15 cellular contexts compared by ENCODE assay signal in genomic region chr4:112823631-112824030, GRCh38.
"Had no signal": no experiment of that assay in that cellular context is flagged by ENCODE, and none has a peak within 500 bp of the region (broad histone marks: within the 10 kb centered on the region; RNA-seq: fewer than 3 reads in every experiment).

No MANE protein-coding gene starts in this region.

- H3K4me3 ChIP-seq: ovary, right lobe of liver, tibial nerve had no signal

- H3K27ac ChIP-seq: foreskin keratinocyte, ovary, right lobe of liver, tibial nerve had no signal

- H3K4me1 ChIP-seq: foreskin keratinocyte, right lobe of liver had no signal

- DNase-seq: activated B cell treated with CpG ODN at 0.5 μM for 24 hours; activated CD4-positive, alpha-beta T cell treated with anti-CD3 and anti-CD28 coated beads, Interleukin-2, amount 50 U/mL, for 1 hour; activated CD8-positive, alpha-beta T cell treated with anti-CD3 and anti-CD28 coated beads for 36 hours; activated naive CD8-positive, alpha-beta T cell treated with anti-CD3 and anti-CD28 coated beads, Interleukin-2, amount 50 U/mL, for 24 hours; activated T-cell treated with anti-CD3 and anti-CD28 coated beads, Interleukin-2, amount 50 U/mL, for 4 hours; amygdala; endodermal cell; foreskin keratinocyte; midbrain; naive thymus-derived CD4-positive, alpha-beta T cell; ovary; right lobe of liver; stimulated activated CD4-positive, alpha-beta T cell treated with anti-CD3 and anti-CD28 coated beads, Interleukin-2, amount 100 ng/mL, for 48 hours; stimulated activated naive CD4-positive, alpha-beta T cell treated with Interleukin-2 at 50 U/mL for 16 hours had no signal

- H3K36me3 ChIP-seq: ovary, right lobe of liver had no signal

- H3K9me3 ChIP-seq: ovary, right lobe of liver, tibial nerve had no signal

- H3K27me3 ChIP-seq: foreskin keratinocyte, ovary, right lobe of liver, tibial nerve had no signal
